8 cellular contexts compared by ENCODE assay signal in the genomic region with DNA sequence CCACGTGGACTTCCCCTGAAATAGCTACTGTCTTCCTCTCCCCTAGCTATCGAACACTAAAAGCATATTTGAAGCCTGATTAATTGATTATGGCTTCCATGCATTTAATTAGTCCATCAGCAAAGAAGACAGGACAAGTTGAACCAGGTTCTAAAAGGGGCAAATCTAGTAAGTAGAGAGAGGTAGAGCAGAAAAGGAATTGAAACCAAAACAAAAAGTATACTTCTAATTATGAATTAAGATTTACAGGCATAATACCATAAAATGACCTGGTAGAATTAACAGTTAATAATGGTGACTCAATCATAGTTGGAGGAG. TPM values are rescaled to one million over a fixed set of nuclear protein-coding genes. Genes with fewer than 3 reads are reported as not detected.
DNase-seq lines count a peak whose midpoint lies in the region; ATAC-seq and TF ChIP-seq lines count a peak whose summit lies in the region.

No MANE protein-coding gene starts in this region.

- no peaks in the 10 kb centered on the region for H3K9me3 Mint-ChIP-seq in CD14-positive monocyte
- H3K9me3 Mint-ChIP-seq in naive thymus-derived CD8-positive, alpha-beta T cell: peaks cover 0 to 7% (median 0%) of the 10 kb centered on the region in 9 donors

- TF ChIP-seq CTCF in CD14-positive monocyte (IDR thresholded peaks at IDR 0.05) (no peak), brain microvascular endothelial cell (IDR thresholded peaks at IDR 0.05; ENCODE audit: low read depth, low read length, missing control alignments) (no peak)

- H3K36me3 ChIP-seq in brain microvascular endothelial cell (replicated peaks): no peaks in the 10 kb centered on the region

- H3K4me1 Mint-ChIP-seq in CD14-positive monocyte: peaks cover 31% of the 10 kb centered on the region
- H3K4me1 Mint-ChIP-seq in naive thymus-derived CD8-positive, alpha-beta T cell: peaks cover 12 to 39% (median 29%) of the 10 kb centered on the region in 4 donors

- H3K27ac Mint-ChIP-seq in CD14-positive monocyte: peak overlapping the region; percentile 78 to 93 (median 88)
- peak overlapping the region; percentile 49 to 97 (median 88) for H3K27ac Mint-ChIP-seq in naive thymus-derived CD8-positive, alpha-beta T cell

- peak overlapping the region; percentile 92 to 99 for H3K4me3 Mint-ChIP-seq in CD14-positive monocyte
- H3K4me3 Mint-ChIP-seq in naive thymus-derived CD8-positive, alpha-beta T cell: peak overlapping the region; percentile 80 to 95 (median 88)

- intact Hi-C loops in CD14-positive monocyte (cut with micrococcal nuclease): loop anchor here (2.0 to 10.0 kb wide), 8 partner anchors 248 to 983 kb away; a partner anchor contains a TSS

- DNase-seq in CD14-positive monocyte (ENCODE audit: low spot score): no peak
- DNase-seq in brain microvascular endothelial cell: no peak
- no peak for DNase-seq in naive thymus-derived CD8-positive, alpha-beta T cell
- no peak for DNase-seq in erythroblast (lab: John Stamatoyannopoulos, UW)
- DNase-seq in DMS53 (lab: John Stamatoyannopoulos, UW): no peak
- no peak for DNase-seq in CD1c-positive myeloid dendritic cell (ENCODE audit: extremely low spot score)

- H3K36me3 Mint-ChIP-seq in CD14-positive monocyte: peaks cover 0 to 1% of the 10 kb centered on the region in 2 donors
- peaks cover 0 to 6% (median 0%) of the 10 kb centered on the region in 3 donors for H3K36me3 Mint-ChIP-seq in naive thymus-derived CD8-positive, alpha-beta T cell

- in situ Hi-C loops in brain microvascular endothelial cell (cut with HindIII; ENCODE audit: low pct_ligation_motif_present, low sequenced_read_pairs): no loop called here

- H3K27me3 Mint-ChIP-seq in CD14-positive monocyte (ENCODE audit: low read depth in 3 of 3): peaks cover 0 to 1% (median 0%) of the 10 kb centered on the region in 3 donors
- no peaks in the 10 kb centered on the region for H3K27me3 Mint-ChIP-seq in naive thymus-derived CD8-positive, alpha-beta T cell

- POLR2A ChIA-PET in naive thymus-derived CD8-positive, alpha-beta T cell (lab: Charles Lee): interaction anchor here (0.7 to 3.3 kb wide), 8 partner anchors 25 to 627 kb away, joined by 3 to 27 read pairs (median 3); a partner anchor contains a TSS

- H3K27me3 ChIP-seq in brain microvascular endothelial cell (replicated peaks): no peaks in the 10 kb centered on the region

- peak overlapping the region; percentile 92 for H3K4me3 ChIP-seq in brain microvascular endothelial cell (ENCODE audit: low read depth, low read length)

- ATAC-seq in HG02981 (IDR thresholded peaks at IDR 0.05; ENCODE audit: unreplicated experiment) (peak; percentile 1), HG02610 (IDR thresholded peaks at IDR 0.05; ENCODE audit: unreplicated experiment) (no peak)
- no peak for ATAC-seq in naive thymus-derived CD8-positive, alpha-beta T cell

- no peak overlapping the region for H3K27ac ChIP-seq in brain microvascular endothelial cell

- no peak for TF ChIP-seq POLR2A in erythroblast (IDR thresholded peaks at IDR 0.05; ENCODE audit: low read length)

RNA-seq across cellular contexts. Expression of a gene that starts 0.4 kb away (rescaled TPM):
- 10 to 100 TPM; 12.5 to 12.9 TPM for polyA plus RNA-seq in CD14-positive monocyte
- 1 to 10 TPM; 8.9 to 9.5 TPM for total RNA-seq in naive thymus-derived CD8-positive, alpha-beta T cell
- polyA plus RNA-seq in naive thymus-derived CD8-positive, alpha-beta T cell: 10 to 100 TPM in 2 of 3 donors, 1 to 10 TPM in 1; 9.6 to 18.9 (median 10.8) TPM
